Comparison of ENCODE assay signal across 16 cellular contexts in the genomic region with DNA sequence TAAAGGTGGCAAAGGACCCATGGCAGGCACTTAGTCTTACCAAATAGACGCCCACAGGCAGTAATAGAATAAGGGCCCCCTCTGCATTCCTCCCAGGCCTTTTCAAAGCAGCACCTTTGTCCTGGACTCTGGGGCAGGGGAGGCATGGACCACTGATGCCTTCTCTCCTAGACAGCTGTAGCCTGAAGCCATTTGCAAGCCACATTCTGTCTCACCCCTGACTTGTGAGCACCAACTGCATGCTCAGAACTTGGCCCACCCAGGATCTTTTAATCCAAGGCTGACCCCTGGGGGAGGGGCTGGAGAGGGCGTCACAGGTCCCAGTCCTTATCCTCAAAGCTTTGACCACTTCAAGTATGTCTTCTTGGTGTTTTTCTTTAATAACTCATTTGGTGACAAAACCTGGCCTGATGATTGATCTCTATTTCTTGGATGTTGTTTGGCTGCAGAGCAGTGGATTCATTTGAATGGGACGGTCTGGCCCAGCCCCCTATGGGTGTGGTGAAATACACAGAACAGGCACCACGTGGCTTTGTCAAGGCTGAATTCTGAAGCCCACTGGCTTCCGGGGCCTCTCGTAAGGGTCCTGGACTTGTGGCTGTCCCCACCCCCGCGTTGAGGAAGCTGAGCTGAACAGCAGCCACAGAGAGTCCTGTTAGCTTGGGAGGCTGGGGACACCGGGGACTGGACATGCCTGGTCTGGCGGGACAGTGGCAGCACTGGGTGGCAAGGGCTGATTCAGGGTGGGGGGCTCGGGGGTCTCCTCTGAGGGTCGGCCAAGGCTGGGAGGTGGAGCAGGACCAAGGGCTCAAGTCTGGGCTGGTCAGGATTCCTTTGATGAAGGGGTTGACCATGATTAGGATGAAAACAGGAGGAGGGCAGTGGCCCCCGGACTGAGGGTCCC. TPM values are rescaled to one million over a fixed set of nuclear protein-coding genes. Genes with fewer than 3 reads are reported as not detected.
"Had no signal": no experiment of that assay in that cellular context is flagged by ENCODE, and none has a peak within 500 bp of the region (broad histone marks: within the 10 kb centered on the region; RNA-seq: fewer than 3 reads in every experiment).

No MANE protein-coding gene starts in this region.

- H3K9me3 ChIP-seq: tibial artery, uterus had no signal

- H3K4me2 ChIP-seq: smooth muscle cell had no signal

- H3K4me3 ChIP-seq: coronary artery, smooth muscle cell, tibial artery, uterus had no signal

- H3K27ac ChIP-seq: coronary artery, foreskin keratinocyte, parathyroid adenoma, tibial artery, uterus had no signal

- H2AFZ ChIP-seq: parathyroid adenoma had no signal

- H3K36me3 Mint-ChIP-seq: activated naive CD4-positive, alpha-beta T cell treated with anti-CD3 and anti-CD28 coated beads, Interleukin-2, amount 10 ng/mL, durations not matched to agents 7 days and 5 days; stimulated activated effector memory CD8-positive, alpha-beta T cell treated with anti-CD3 and anti-CD28 coated beads, Interleukin-12 subunit alpha, Interleukin-12 subunit beta, amount 100 ng/mL, for 72 hours had no signal

- H3K4me1 ChIP-seq: foreskin keratinocyte, parathyroid adenoma, tibial artery, uterus had no signal

- H3K27ac Mint-ChIP-seq: activated CD4-positive, alpha-beta T cell treated with anti-CD3 and anti-CD28 coated beads, Interleukin-2, amount 10 ng/mL, durations not matched to agents 7 days and 5 days; activated naive CD4-positive, alpha-beta T cell treated with anti-CD3 and anti-CD28 coated beads, Interleukin-2, amount 10 ng/mL, durations not matched to agents 7 days and 5 days; activated T-helper 2 cell treated with anti-CD3 and anti-CD28 coated beads, Interferon-gamma antibody, Interleukin-2, Interleukin-4, amounts not matched to agents 10 μg/mL and 5 μg/mL and 100 μg/mL, durations not matched to agents 14 hours and 24 hours and 36 hours; stimulated activated effector memory CD8-positive, alpha-beta T cell treated with anti-CD3 and anti-CD28 coated beads, Interleukin-12 subunit alpha, Interleukin-12 subunit beta, amount 100 ng/mL, for 72 hours had no signal

- H3K9me3 Mint-ChIP-seq: activated CD4-positive, alpha-beta T cell treated with anti-CD3 and anti-CD28 coated beads, Interleukin-2, amount 10 ng/mL, durations not matched to agents 7 days and 5 days; activated naive CD4-positive, alpha-beta T cell treated with anti-CD3 and anti-CD28 coated beads, Interleukin-2, amount 10 ng/mL, durations not matched to agents 7 days and 5 days; activated T-helper 2 cell treated with anti-CD3 and anti-CD28 coated beads, Interferon-gamma antibody, Interleukin-2, Interleukin-4, amounts not matched to agents 10 μg/mL and 5 μg/mL and 100 μg/mL, durations not matched to agents 14 hours and 24 hours and 36 hours; stimulated activated effector memory CD8-positive, alpha-beta T cell treated with anti-CD3 and anti-CD28 coated beads, Interleukin-12 subunit alpha, Interleukin-12 subunit beta, amount 100 ng/mL, for 72 hours had no signal

- FAIRE-seq: endothelial cell of umbilical vein, islet of Langerhans had no signal

- H3K79me2 ChIP-seq: parathyroid adenoma had no signal

- H3K27me3 ChIP-seq: foreskin keratinocyte, uterus had no signal

- DNase-seq: activated CD4-positive, alpha-beta T cell treated with anti-CD3 and anti-CD28 coated beads, Interleukin-2, amount 10 ng/mL, durations not matched to agents 7 days and 5 days; activated CD4-positive, CD25-positive, alpha-beta regulatory T cell; activated naive CD4-positive, alpha-beta T cell treated with anti-CD3 and anti-CD28 coated beads, Interleukin-2, amount 10 ng/mL, durations not matched to agents 7 days and 5 days; caudate nucleus; effector CD4-positive, alpha-beta T cell; foreskin keratinocyte; head of caudate nucleus; tibial artery; uterus had no signal

- ATAC-seq: foreskin keratinocyte; stimulated activated effector memory CD8-positive, alpha-beta T cell treated with anti-CD3 and anti-CD28 coated beads, Interleukin-12 subunit alpha, Interleukin-12 subunit beta, amount 100 ng/mL, for 72 hours had no signal

- H3K9ac ChIP-seq: parathyroid adenoma had no signal

- H3K36me3 ChIP-seq: tibial artery, uterus had no signal

- H3K4me3 Mint-ChIP-seq: activated CD4-positive, alpha-beta T cell treated with anti-CD3 and anti-CD28 coated beads, Interleukin-2, amount 10 ng/mL, durations not matched to agents 7 days and 5 days; activated naive CD4-positive, alpha-beta T cell treated with anti-CD3 and anti-CD28 coated beads, Interleukin-2, amount 10 ng/mL, durations not matched to agents 7 days and 5 days; stimulated activated effector memory CD8-positive, alpha-beta T cell treated with anti-CD3 and anti-CD28 coated beads, Interleukin-12 subunit alpha, Interleukin-12 subunit beta, amount 100 ng/mL, for 72 hours had no signal

- H3K4me1 Mint-ChIP-seq: activated CD4-positive, alpha-beta T cell treated with anti-CD3 and anti-CD28 coated beads, Interleukin-2, amount 10 ng/mL, durations not matched to agents 7 days and 5 days; activated naive CD4-positive, alpha-beta T cell treated with anti-CD3 and anti-CD28 coated beads, Interleukin-2, amount 10 ng/mL, durations not matched to agents 7 days and 5 days; stimulated activated effector memory CD8-positive, alpha-beta T cell treated with anti-CD3 and anti-CD28 coated beads, Interleukin-12 subunit alpha, Interleukin-12 subunit beta, amount 100 ng/mL, for 72 hours had no signal

RNA-seq across cellular contexts. Expression of gene ADRA2C, which starts 36.6 kb away (rescaled TPM):
- total RNA-seq: activated CD4-positive, alpha-beta T cell treated with anti-CD3 and anti-CD28 coated beads, Interleukin-2, amount 10 ng/mL, durations not matched to agents 7 days and 5 days; activated T-helper 2 cell treated with anti-CD3 and anti-CD28 coated beads, Interferon-gamma antibody, Interleukin-2, Interleukin-4, amounts not matched to agents 10 μg/mL and 5 μg/mL and 100 μg/mL, durations not matched to agents 14 hours and 24 hours and 36 hours had no signal
